In genomic region chr6:101281266-101281665, GRCh38 we compare ENCODE assay signal across 18 cellular contexts.
DNase-seq lines count a peak whose midpoint lies in the region; ATAC-seq and TF ChIP-seq lines count a peak whose summit lies in the region.
"Had no signal": no experiment of that assay in that cellular context is flagged by ENCODE, and none has a peak within 500 bp of the region (broad histone marks: within the 10 kb centered on the region; RNA-seq: fewer than 3 reads in every experiment).

No MANE protein-coding gene starts in this region.

- intact Hi-C loops in head of caudate nucleus (cut with DNase I): no loop called here

- no peak overlapping the region for H3K4me3 ChIP-seq in LNCaP clone FGC (ENCODE audit: low read depth, low read length)
- H3K4me3 ChIP-seq: BLaER1 treated with 17β-estradiol and CSF1 and Interleukin-3, amounts not matched to agents 10 nM and 100 nM had no signal

- ATAC-seq in esophagus mucosa (peak; percentile 92), GM18498 (IDR thresholded peaks at IDR 0.05; ENCODE audit: unreplicated experiment) (no peak)
- ATAC-seq: CD8-positive, alpha-beta T cell; PC-3 had no signal

- TF ChIP-seq CTCF in LNCaP clone FGC (IDR thresholded peaks at IDR 0.05; ENCODE audit: control insufficient read depth, extremely low read depth, insufficient read depth): no peak

- DNase-seq in DMS53 treated with DMSO at 0.1 percent for 48 hours (lab: John Stamatoyannopoulos, UW; ENCODE audit: unreplicated experiment) (peak; percentile 60), LNCaP clone FGC (ENCODE audit: low read depth) (peak; percentile 34), mucosa of gallbladder (ENCODE audit: low spot score) (peak; percentile 40), head of caudate nucleus (no peak), NCI-H1092 treated with DMSO at 0.1 percent for 48 hours (lab: John Stamatoyannopoulos, UW) (no peak)
- DNase-seq: CD8-positive, alpha-beta T cell; DMS79; H7; Kasumi-1; NCI-H1105; NCI-H1694; NCI-H2081 treated with DMSO at 0.1 percent for 48 hours; NCI-H2227 treated with DMSO at 0.1 percent for 48 hours; NCI-H510A treated with DMSO at 0.1 percent for 48 hours; PC-3 had no signal

Comparison
In these comparisons a context has a peak if more than half of its experiments do, and no peak if none do; other contexts are left out.
1. DNase-seq: peak in DMS53 treated with DMSO at 0.1 percent for 48 hours (single experiment), LNCaP clone FGC (single experiment) and mucosa of gallbladder (single experiment); none in head of caudate nucleus (0 of 42) and NCI-H1092 treated with DMSO at 0.1 percent for 48 hours (single experiment).